In the genomic region with DNA sequence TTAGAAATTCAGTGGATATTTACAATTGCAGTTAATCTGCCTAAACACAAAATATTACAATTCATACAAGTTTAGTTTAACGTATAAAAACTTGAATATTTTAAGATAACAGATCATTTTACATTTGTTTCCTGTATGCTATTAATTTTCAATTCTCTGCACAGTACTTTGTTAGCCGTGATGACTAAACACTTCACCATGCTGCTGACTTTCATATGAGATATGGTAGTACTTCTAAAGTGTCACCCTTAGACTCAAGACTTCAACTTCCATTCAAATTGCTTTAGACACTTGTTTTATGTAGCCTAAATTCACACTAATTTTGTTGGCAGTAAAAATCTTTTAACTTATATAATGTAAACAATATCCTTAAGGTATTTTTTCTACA, we compare ENCODE assay signal across 8 cellular contexts.
DNase-seq lines count a peak whose midpoint lies in the region; ATAC-seq lines count a peak whose summit lies in the region.

No MANE protein-coding gene starts in this region.

- no peaks in the 10 kb centered on the region for H3K27me3 ChIP-seq in BLaER1

- no peak overlapping the region for H3K27ac ChIP-seq in BLaER1

- H3K4me2 ChIP-seq in BLaER1 = peak overlapping the region; percentile 42

- no peaks in the 10 kb centered on the region for H3K4me1 ChIP-seq in BLaER1

- no peaks in the 10 kb centered on the region for H4K20me1 ChIP-seq in BLaER1

- H3K9me3 ChIP-seq in BLaER1 = no peaks in the 10 kb centered on the region

- ATAC-seq in HG02588 (IDR thresholded peaks at IDR 0.05; ENCODE audit: unreplicated experiment) (peak; percentile 47), HG03469 (IDR thresholded peaks at IDR 0.05; ENCODE audit: unreplicated experiment) (no peak), GM19455 (IDR thresholded peaks at IDR 0.05; ENCODE audit: unreplicated experiment) (no peak)

- DNase-seq in RPMI7951 (ENCODE audit: low read depth) = peak; percentile 1
- peak; percentile 24 for DNase-seq in foreskin melanocyte
- DNase-seq in hypothalamus (lab: John Stamatoyannopoulos, UW) = no peak
- no peak for DNase-seq in NCI-H2171 treated with DMSO at 0.1 percent for 48 hours (lab: John Stamatoyannopoulos, UW)

- H3K4me3 ChIP-seq in BLaER1 = no peak overlapping the region

- no peaks in the 10 kb centered on the region for H3K36me3 ChIP-seq in BLaER1

- H3K9ac ChIP-seq in BLaER1 = no peak overlapping the region

Comparison
In these comparisons a context has a peak if more than half of its experiments do, and no peak if none do; other contexts are left out.
1. DNase-seq: peak in RPMI7951 (single experiment) and foreskin melanocyte (single experiment); none in hypothalamus (0 of 51) and NCI-H2171 treated with DMSO at 0.1 percent for 48 hours (single experiment).